In the genomic region with DNA sequence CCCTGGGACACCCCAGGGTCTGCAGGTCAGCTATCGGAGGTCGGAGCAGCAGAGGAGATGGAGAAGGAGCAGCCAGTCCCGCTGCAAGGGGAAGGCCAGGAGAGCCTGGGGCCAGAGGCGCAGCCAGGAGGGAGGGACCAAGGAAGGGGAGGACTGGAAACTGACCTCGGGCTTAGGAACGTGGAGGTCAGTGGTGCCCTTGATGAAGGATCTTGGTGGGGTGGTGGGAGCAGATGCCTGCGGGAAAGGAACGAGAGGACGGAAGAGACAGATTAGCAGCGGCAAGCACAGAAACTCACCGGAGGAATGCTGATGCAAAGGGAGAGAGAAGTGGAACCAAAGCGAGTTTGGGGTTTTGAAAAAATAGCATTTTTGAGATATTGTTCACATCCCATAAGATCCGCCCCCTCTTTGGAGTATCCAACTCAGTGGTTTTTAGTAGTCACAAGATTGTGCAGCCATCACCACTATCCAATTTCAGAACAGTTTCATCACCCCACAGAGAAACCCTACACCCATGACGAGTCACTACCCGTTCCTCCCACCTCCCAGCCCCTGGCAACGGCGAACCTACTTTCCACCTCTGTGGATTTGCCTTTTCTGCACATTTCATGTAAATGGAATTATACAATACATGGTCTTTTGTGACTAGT, we compare ENCODE assay signal across 8 cellular contexts. TPM values are rescaled to one million over a fixed set of nuclear protein-coding genes. Genes with fewer than 3 reads are reported as not detected.
DNase-seq lines count a peak whose midpoint lies in the region; ATAC-seq and TF ChIP-seq lines count a peak whose summit lies in the region.

No MANE protein-coding gene starts in this region.

- H3K27ac Mint-ChIP-seq in CD8-positive, alpha-beta T cell: no peak overlapping the region
- H3K27ac Mint-ChIP-seq in stimulated activated memory B cell treated with anti-CD40 and anti-IgM and Interleukin-4, amounts not matched to agents 10 μg/mL and 1 μg/mL and 100 μg/mL, for 72 hours: no peak overlapping the region

- H3K4me3 Mint-ChIP-seq in CD8-positive, alpha-beta T cell: no peak overlapping the region
- H3K4me3 Mint-ChIP-seq in stimulated activated memory B cell treated with anti-CD40 and anti-IgM and Interleukin-4, amounts not matched to agents 10 μg/mL and 1 μg/mL and 100 μg/mL, for 72 hours: no peak overlapping the region

- DNase-seq in AG04450 (ENCODE audit: low read depth, low spot score): peak; percentile 90
- DNase-seq in LoVo (ENCODE audit: low spot score): peak; percentile 30
- DNase-seq in astrocyte of the cerebellum (ENCODE audit: low read depth): peak; percentile 97
- peak; percentile 96 for DNase-seq in non-pigmented ciliary epithelial cell (ENCODE audit: low read depth)
- DNase-seq in CD8-positive, alpha-beta T cell: no peak

- TF ChIP-seq CTCF in AG04450 (IDR thresholded peaks at IDR 0.05; ENCODE audit: low read depth, low read length) (no peak), astrocyte of the cerebellum (IDR thresholded peaks at IDR 0.05; ENCODE audit: low read depth, low read length, missing control alignments) (no peak)
- TF ChIP-seq CTCF in CD8-positive, alpha-beta T cell (IDR thresholded peaks at IDR 0.05): no peak

- H3K9me3 ChIP-seq in AG04450 (ENCODE audit: control insufficient read depth, insufficient read depth, low read length): peaks cover 20% of the 10 kb centered on the region
- H3K9me3 ChIP-seq in CD8-positive, alpha-beta T cell (ENCODE audit: low read length): no peaks in the 10 kb centered on the region

- H3K27ac ChIP-seq in AG04450 (ENCODE audit: low read depth, low read length): peak overlapping the region; percentile 98
- no peak overlapping the region for H3K27ac ChIP-seq in CD8-positive, alpha-beta T cell (ENCODE audit: low read depth, low read length)

- POLR2A ChIA-PET in AG04450 (lab: Yijun Ruan, JAX): no interaction called here
- POLR2A ChIA-PET in CD8-positive, alpha-beta T cell (lab: Charles Lee): interaction anchor here (1.2 to 2.0 kb wide), 2 partner anchors 20 to 81 kb away, joined by 3 to 6 read pairs; a partner anchor contains a TSS

- in situ Hi-C loops in astrocyte of the cerebellum (cut with HindIII; ENCODE audit: low sequenced_read_pairs): no loop called here

- intact Hi-C loops in CD8-positive, alpha-beta T cell (cut with DNase I, micrococcal nuclease): no loop called here

- no peaks in the 10 kb centered on the region for H3K36me3 ChIP-seq in CD8-positive, alpha-beta T cell (ENCODE audit: insufficient read depth, low read length)

- CTCF ChIA-PET in AG04450 (lab: Charles Lee): interaction anchor here (1.1 kb wide), 1 partner anchor 29 kb away, joined by 4 read pairs; no protein-coding TSS in a partner anchor
- CTCF ChIA-PET in CD8-positive, alpha-beta T cell (lab: Charles Lee): interaction anchor here (1.2 to 12.9 kb wide), 5 partner anchors 15 to 74 kb away, joined by 4 to 387 read pairs (median 10); a partner anchor contains a TSS

- no peaks in the 10 kb centered on the region for H3K27me3 ChIP-seq in AG04450 (ENCODE audit: control insufficient read depth, insufficient read depth, low read length)
- H3K27me3 ChIP-seq in CD8-positive, alpha-beta T cell (ENCODE audit: insufficient read depth, low read length): no peaks in the 10 kb centered on the region

- peaks cover 13% of the 10 kb centered on the region for H3K4me1 ChIP-seq in CD8-positive, alpha-beta T cell (ENCODE audit: insufficient read depth, low read length)

- no peaks in the 10 kb centered on the region for H3K27me3 Mint-ChIP-seq in CD8-positive, alpha-beta T cell (ENCODE audit: low read depth)
- no peaks in the 10 kb centered on the region for H3K27me3 Mint-ChIP-seq in stimulated activated memory B cell treated with anti-CD40 and anti-IgM and Interleukin-4, amounts not matched to agents 10 μg/mL and 1 μg/mL and 100 μg/mL, for 72 hours

- H3K9me3 Mint-ChIP-seq in CD8-positive, alpha-beta T cell: no peaks in the 10 kb centered on the region
- H3K9me3 Mint-ChIP-seq in stimulated activated memory B cell treated with anti-CD40 and anti-IgM and Interleukin-4, amounts not matched to agents 10 μg/mL and 1 μg/mL and 100 μg/mL, for 72 hours: peaks cover 4% of the 10 kb centered on the region

- no peaks in the 10 kb centered on the region for H3K36me3 Mint-ChIP-seq in CD8-positive, alpha-beta T cell
- peaks cover 7% of the 10 kb centered on the region for H3K36me3 Mint-ChIP-seq in stimulated activated memory B cell treated with anti-CD40 and anti-IgM and Interleukin-4, amounts not matched to agents 10 μg/mL and 1 μg/mL and 100 μg/mL, for 72 hours

- H3K4me3 ChIP-seq in AG04450 (ENCODE audit: low read depth, low read length) (peak overlapping the region; percentile 50), astrocyte of the cerebellum (ENCODE audit: low read depth, low read length) (peak overlapping the region; percentile 28)
- no peak overlapping the region for H3K4me3 ChIP-seq in CD8-positive, alpha-beta T cell (ENCODE audit: low read depth, low read length)

- no peak for ATAC-seq in GM19328 (IDR thresholded peaks at IDR 0.05; ENCODE audit: unreplicated experiment)
- no peak for ATAC-seq in CD8-positive, alpha-beta T cell
- no peak for ATAC-seq in stimulated activated memory B cell treated with anti-CD40 and anti-IgM and Interleukin-4, amounts not matched to agents 10 μg/mL and 1 μg/mL and 100 μg/mL, for 72 hours
- no peak for ATAC-seq in GM18870 (IDR thresholded peaks at IDR 0.05; ENCODE audit: unreplicated experiment)

- peaks cover 26% of the 10 kb centered on the region for H3K4me1 Mint-ChIP-seq in CD8-positive, alpha-beta T cell (ENCODE audit: low read depth)
- H3K4me1 Mint-ChIP-seq in stimulated activated memory B cell treated with anti-CD40 and anti-IgM and Interleukin-4, amounts not matched to agents 10 μg/mL and 1 μg/mL and 100 μg/mL, for 72 hours: no peaks in the 10 kb centered on the region

RNA-seq across cellular contexts. Expression of a gene that starts 22.1 kb away (rescaled TPM):
- polyA plus RNA-seq in AG04450 (2011; rRNA removed): 5.4 and 6.4 TPM in 2 replicates
- polyA minus RNA-seq in AG04450 (2011; rRNA and poly(A)+ RNA removed): 7.9 and 10.2 TPM in 2 replicates
- total RNA-seq in CD8-positive, alpha-beta T cell: 10 to 100 TPM; 33.7 to 34.1 TPM

RNA-seq across cellular contexts. Expression of a gene that starts 27.7 kb away (rescaled TPM):
- polyA plus RNA-seq in AG04450 (2011; rRNA removed): 27.1 and 27.9 TPM in 2 replicates
- polyA minus RNA-seq in AG04450 (2011; rRNA and poly(A)+ RNA removed): 10.9 and 11.3 TPM in 2 replicates
- 1 to 10 TPM; 7.0 to 8.9 TPM for total RNA-seq in CD8-positive, alpha-beta T cell

Comparison
In these comparisons a context has a peak if more than half of its experiments do, and no peak if none do; other contexts are left out.
1. DNase-seq: peak in AG04450 (single experiment), LoVo (single experiment), astrocyte of the cerebellum (single experiment) and non-pigmented ciliary epithelial cell (single experiment); none in CD8-positive, alpha-beta T cell (0 of 7).